Comparison of ENCODE assay signal across 10 cellular contexts in the genomic region with DNA sequence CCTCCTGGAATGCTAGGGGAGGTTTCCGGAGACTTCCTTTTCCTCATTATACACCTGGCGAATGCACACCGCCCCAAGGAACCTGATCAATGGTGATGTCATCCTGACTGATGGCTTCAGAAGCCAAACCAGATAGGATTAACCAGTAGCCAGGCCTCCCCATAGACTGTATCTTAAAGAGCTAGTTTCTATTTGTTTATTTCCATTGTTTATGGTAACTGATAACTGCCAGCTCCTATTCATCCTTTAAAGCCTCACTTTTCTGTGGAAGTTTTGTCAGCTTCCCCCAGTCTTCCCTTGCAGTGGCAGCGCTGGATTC. TPM values are rescaled to one million over a fixed set of nuclear protein-coding genes. Genes with fewer than 3 reads are reported as not detected.
A peak's percentile ranks its signal among the peaks of the same experiment; 100 is the strongest.
DNase-seq lines count a peak whose midpoint lies in the region; ATAC-seq and TF ChIP-seq lines count a peak whose summit lies in the region.
"Had no signal": no experiment of that assay in that cellular context is flagged by ENCODE, and none has a peak within 500 bp of the region (broad histone marks: within the 10 kb centered on the region; RNA-seq: fewer than 3 reads in every experiment).

TSS of gene MKRN2OS (minus strand) at position 27 of the 319 bp plus-strand sequence. CDS start 35 bp downstream, outside the sequence.

- TF ChIP-seq POLR2A in right lobe of liver (IDR thresholded peaks at IDR 0.05) = no peak

- in situ Hi-C loops in ACHN (cut with HindIII; ENCODE audit: low pct_ligation_motif_present, low pct_unique_long_range_greater_than_20kb, low sequenced_read_pairs) = no loop called here

- no peaks in the 10 kb centered on the region for H3K4me1 ChIP-seq in right lobe of liver

- no peak for TF ChIP-seq CTCF in right lobe of liver (IDR thresholded peaks at IDR 0.05)

- WGBS in right lobe of liver (ENCODE audit: insufficient coverage, low coverage, low lambda C conversion rate, missing lambda C conversion rate) = 88% methylated on average over 1 of the region's 4 CpGs

- H3K27ac ChIP-seq in right lobe of liver = no peak within 1 kb of the TSS

- DNase-seq in ACHN (peak; percentile 30), NCI-H2029 (lab: John Stamatoyannopoulos, UW) (peak; percentile 89), cerebellum (ENCODE audit: low spot score) (peak; percentile 75), right lobe of liver (no peak), putamen (ENCODE audit: low spot score) (no peak), AG08395 (ENCODE audit: low spot score) (no peak), hypothalamus (lab: John Stamatoyannopoulos, UW) (no peak), GM03348 (ENCODE audit: low spot score) (no peak)
- DNase-seq: activated CD4-positive, CD25-positive, alpha-beta regulatory T cell; KG1 had no signal

- peak; percentile 28 to 85 (median 50) for ATAC-seq in right lobe of liver

- H3K9me3 ChIP-seq in right lobe of liver = no peaks in the 10 kb centered on the region

- intact Hi-C loops in right lobe of liver (cut with DNase I) = no loop called here

- no peaks in the 10 kb centered on the region for H3K36me3 ChIP-seq in right lobe of liver

- no peak within 1 kb of the TSS for H3K4me3 ChIP-seq in right lobe of liver

- no peaks in the 10 kb centered on the region for H3K27me3 ChIP-seq in right lobe of liver

RNA-seq across cellular contexts. Expression of gene MKRN2OS, which starts in this region (rescaled TPM):
- total RNA-seq in cerebellum = not detected
- total RNA-seq in right lobe of liver = under 1 TPM in 1 of 6 experiments, not detected in 5; 0.31 TPM

Comparison
In these comparisons a context has a peak if more than half of its experiments do, and no peak if none do; other contexts are left out.
1. Peak in DNase-seq in cerebellum; RNA of the gene not detected or under 1 TPM.
2. Peak in ATAC-seq in right lobe of liver; RNA of the gene not detected or under 1 TPM.
3. DNase-seq: peak in ACHN (single experiment) and NCI-H2029 (single experiment); none in right lobe of liver (0 of 3), putamen (single experiment), AG08395 (single experiment), hypothalamus (0 of 51) and GM03348 (single experiment).